8 cellular contexts compared by ENCODE assay signal in genomic region chr18:31942999-31943894, GRCh38. TPM values are rescaled to one million over a fixed set of nuclear protein-coding genes. Genes with fewer than 3 reads are reported as not detected.
DNase-seq lines count a peak whose midpoint lies in the region; ATAC-seq, FAIRE-seq and TF ChIP-seq lines count a peak whose summit lies in the region.

A gene with protein sequence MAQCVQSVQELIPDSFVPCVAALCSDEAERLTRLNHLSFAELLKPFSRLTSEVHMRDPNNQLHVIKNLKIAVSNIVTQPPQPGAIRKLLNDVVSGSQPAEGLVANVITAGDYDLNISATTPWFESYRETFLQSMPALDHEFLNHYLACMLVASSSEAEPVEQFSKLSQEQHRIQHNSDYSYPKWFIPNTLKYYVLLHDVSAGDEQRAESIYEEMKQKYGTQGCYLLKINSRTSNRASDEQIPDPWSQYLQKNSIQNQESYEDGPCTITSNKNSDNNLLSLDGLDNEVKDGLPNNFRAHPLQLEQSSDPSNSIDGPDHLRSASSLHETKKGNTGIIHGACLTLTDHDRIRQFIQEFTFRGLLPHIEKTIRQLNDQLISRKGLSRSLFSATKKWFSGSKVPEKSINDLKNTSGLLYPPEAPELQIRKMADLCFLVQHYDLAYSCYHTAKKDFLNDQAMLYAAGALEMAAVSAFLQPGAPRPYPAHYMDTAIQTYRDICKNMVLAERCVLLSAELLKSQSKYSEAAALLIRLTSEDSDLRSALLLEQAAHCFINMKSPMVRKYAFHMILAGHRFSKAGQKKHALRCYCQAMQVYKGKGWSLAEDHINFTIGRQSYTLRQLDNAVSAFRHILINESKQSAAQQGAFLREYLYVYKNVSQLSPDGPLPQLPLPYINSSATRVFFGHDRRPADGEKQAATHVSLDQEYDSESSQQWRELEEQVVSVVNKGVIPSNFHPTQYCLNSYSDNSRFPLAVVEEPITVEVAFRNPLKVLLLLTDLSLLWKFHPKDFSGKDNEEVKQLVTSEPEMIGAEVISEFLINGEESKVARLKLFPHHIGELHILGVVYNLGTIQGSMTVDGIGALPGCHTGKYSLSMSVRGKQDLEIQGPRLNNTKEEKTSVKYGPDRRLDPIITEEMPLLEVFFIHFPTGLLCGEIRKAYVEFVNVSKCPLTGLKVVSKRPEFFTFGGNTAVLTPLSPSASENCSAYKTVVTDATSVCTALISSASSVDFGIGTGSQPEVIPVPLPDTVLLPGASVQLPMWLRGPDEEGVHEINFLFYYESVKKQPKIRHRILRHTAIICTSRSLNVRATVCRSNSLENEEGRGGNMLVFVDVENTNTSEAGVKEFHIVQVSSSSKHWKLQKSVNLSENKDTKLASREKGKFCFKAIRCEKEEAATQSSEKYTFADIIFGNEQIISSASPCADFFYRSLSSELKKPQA (N-terminal part only) (minus strand): TSS chr18:31943128. CDS start chr18:31942764, 364 bp downstream.

- H3K4me3 Mint-ChIP-seq in Caco-2 (ENCODE audit: unreplicated experiment) = peak within 1 kb of the TSS; percentile 89

- H2BK15ac ChIP-seq in H1 (ENCODE audit: low read length) = peak within 1 kb of the TSS; percentile 90; the same call in 1 of the 2 replicates
- H2BK15ac ChIP-seq in mesendoderm (replicated peaks; ENCODE audit: low read depth) = no peak within 1 kb of the TSS

- no peaks in the 10 kb centered on the region for H3K9me3 ChIP-seq in Caco-2
- H3K9me3 ChIP-seq in H1 (ENCODE audit: insufficient read depth in 2 of 2, low read depth in 1 of 2, low read length in 1 of 2) = no peaks in the 10 kb centered on the region

- H2BK120ac ChIP-seq in H1 (replicated peaks; ENCODE audit: low read depth, low read length) = no peak within 1 kb of the TSS
- H2BK120ac ChIP-seq in mesendoderm (ENCODE audit: low read depth, low read length) = peak within 1 kb of the TSS; percentile 37

- TF ChIP-seq RAD21 in H1 (IDR thresholded peaks at IDR 0.05 in 1 of 2, conservative IDR thresholded peaks at IDR 0.05 in 1 of 2; ENCODE audit: low read depth in 2 of 2, low read length in 2 of 2) = peak in 1 of 2 experiments; percentile 30; a peak in 1 of 4 replicates

- no peak; a peak in 1 of 3 replicates for TF ChIP-seq EP300 in H1 (IDR thresholded peaks at IDR 0.05; ENCODE audit: borderline replicate concordance in 1 of 2, low read depth in 2 of 2, low read length in 2 of 2)

- H3K9me3 Mint-ChIP-seq in Caco-2 (ENCODE audit: unreplicated experiment) = no peaks in the 10 kb centered on the region

- H3K9ac ChIP-seq in H1 (replicated peaks in 1 of 4; ENCODE audit: extremely low read depth in 1 of 4, low read depth in 3 of 4, low read length in 3 of 4) (peak within 1 kb of the TSS; percentile 85 to 96 (median 94)), mesendoderm (ENCODE audit: low read length) (peak within 1 kb of the TSS; percentile 96)

- H4K91ac ChIP-seq in H1 (replicated peaks; ENCODE audit: insufficient read length, low read length) = peak within 1 kb of the TSS; percentile 99

- peak within 1 kb of the TSS; percentile 99 for H3K27ac Mint-ChIP-seq in Caco-2 (ENCODE audit: unreplicated experiment)

- H2AK5ac ChIP-seq in H1 (ENCODE audit: low read depth, low read length) = peak within 1 kb of the TSS; percentile 75; the same call in 1 of the 2 replicates
- no peak within 1 kb of the TSS for H2AK5ac ChIP-seq in mesendoderm (ENCODE audit: low read length)

- H3K56ac ChIP-seq in H1 (replicated peaks; ENCODE audit: insufficient read length, low read depth, low read length) (peak within 1 kb of the TSS; percentile 84), mesendoderm (ENCODE audit: low read length) (peak within 1 kb of the TSS; percentile 97)

- no peak within 1 kb of the TSS for H3K23ac ChIP-seq in H1 (ENCODE audit: insufficient read length)
- H3K23ac ChIP-seq in mesendoderm (ENCODE audit: low read length) = peak within 1 kb of the TSS; percentile 94

- DNase-seq in Caco-2 (peak; percentile 91 to 96), HT1080 (ENCODE audit: low read depth) (peak; percentile 95), NOMO-1 treated with DMSO at 0.1 percent for 48 hours (lab: John Stamatoyannopoulos, UW; ENCODE audit: unreplicated experiment) (peak; percentile 99), H1 (ENCODE audit: low read depth in 1 of 2, low spot score in 2 of 2) (peak; percentile 93 to 94), mesendoderm (peak; percentile 100)
- peak; percentile 76 to 86 (median 80) for DNase-seq in activated CD8-positive, alpha-beta memory T cell treated with anti-CD3 and anti-CD28 coated beads for 48 hours (ENCODE audit: low read depth in 2 of 3, low spot score in 2 of 3)
- peak; percentile 76 for DNase-seq in stimulated activated CD8-positive, alpha-beta memory T cell treated with anti-CD3 and anti-CD28 coated beads, Interleukin-15, amount 100 ng/mL, for 1 hour (ENCODE audit: low read depth)

- CTCF ChIA-PET in Caco-2 (lab: Charles Lee) = interaction anchor here (1.0 to 1.5 kb wide), 2 partner anchors 34 to 129 kb away, joined by 7 to 8 read pairs; no protein-coding TSS in a partner anchor
- CTCF ChIA-PET in H1 (lab: Charles Lee; ENCODE audit: partially characterized antibody) = interaction anchor here (0.6 to 4.1 kb wide), 8 partner anchors 13 to 609 kb away, joined by 3 to 25 read pairs (median 3); no protein-coding TSS in a partner anchor

- H3K27ac ChIP-seq in H1 (ENCODE audit: low read depth, low read length) = peak within 1 kb of the TSS; percentile 93
- H3K27ac ChIP-seq in mesendoderm (ENCODE audit: low read depth, low read length) = peak within 1 kb of the TSS; percentile 75

- H3K4me1 Mint-ChIP-seq in Caco-2 (ENCODE audit: low read depth, unreplicated experiment) = peaks cover 6% of the 10 kb centered on the region

- peaks cover 11% of the 10 kb centered on the region for H3K23me2 ChIP-seq in H1 (ENCODE audit: low read depth, low read length)

- intact Hi-C loops in Caco-2 (cut with micrococcal nuclease; ENCODE audit: unreplicated experiment) = loop anchor here (1.0 kb wide), 1 partner anchor 149 kb away; no protein-coding TSS in a partner anchor

- H3K4me3 ChIP-seq in Caco-2 (ENCODE audit: low read depth, low read length) (peak within 1 kb of the TSS; percentile 79), H1 (ENCODE audit: extremely low read depth in 1 of 4, insufficient read depth in 2 of 4, low read depth in 3 of 4, low read length in 4 of 4) (peak within 1 kb of the TSS; percentile 67 to 98 (median 98)), mesendoderm (ENCODE audit: low read length) (peak within 1 kb of the TSS; percentile 97)

- TF ChIP-seq POLR2A in H1 (IDR thresholded peaks at IDR 0.05; ENCODE audit: control extremely low read depth in 1 of 2, low read depth in 2 of 2, low read length in 2 of 2) = peak; percentile 92 to 98

- H3K4me1 ChIP-seq in Caco-2 = no peaks in the 10 kb centered on the region
- H3K4me1 ChIP-seq in H1 (replicated peaks in 1 of 4; ENCODE audit: control insufficient read depth in 3 of 4, insufficient read depth in 4 of 4, low read length in 3 of 4) = peaks cover 0 to 10% (median 4%) of the 10 kb centered on the region in 4 experiments; a peak in 4 of 7 replicates
- no peaks in the 10 kb centered on the region for H3K4me1 ChIP-seq in mesendoderm (ENCODE audit: control insufficient read depth, low read depth, low read length)

- TSS peak; percentile 91 for BruUV-seq in Caco-2 (replicated peaks; lab: Mats Ljungman, UMichigan)

- peak within 1 kb of the TSS; percentile 78 for H2AFZ ChIP-seq in H1 (ENCODE audit: low read length)

- TF ChIP-seq CTCF in Caco-2 (IDR thresholded peaks at IDR 0.05; ENCODE audit: insufficient read depth in 1 of 2, low read depth in 1 of 2, low read length in 1 of 2, severe bottlenecking in 1 of 2, unreplicated experiment in 1 of 2) (no peak), H1 (IDR thresholded peaks at IDR 0.05; ENCODE audit: control extremely low read depth in 1 of 3, insufficient read depth in 1 of 3, low read depth in 1 of 3, low read length in 3 of 3) (peak in 2 of 3 experiments; percentile 35 to 37; a peak in 3 of 4 replicates)

- H3K4ac ChIP-seq in H1 (replicated peaks; ENCODE audit: insufficient read length, low read depth, low read length) (peak within 1 kb of the TSS; percentile 44), mesendoderm (ENCODE audit: low read depth, low read length) (peak within 1 kb of the TSS; percentile 28)

- no peak within 1 kb of the TSS for H3K14ac ChIP-seq in H1 (ENCODE audit: insufficient read length)

- H3K18ac ChIP-seq in H1 (ENCODE audit: extremely low read depth, low read length) (peak within 1 kb of the TSS; percentile 98; the same call in 1 of the 2 replicates), mesendoderm (ENCODE audit: low read length) (peak within 1 kb of the TSS; percentile 57)

- H4K5ac ChIP-seq in H1 (ENCODE audit: insufficient read length, low read depth, low read length) (peak within 1 kb of the TSS; percentile 97), mesendoderm (ENCODE audit: low read length) (no peak within 1 kb of the TSS)

- H3K27me3 ChIP-seq in Caco-2 (replicated peaks; ENCODE audit: control insufficient read depth, insufficient read depth, low read length) = no peaks in the 10 kb centered on the region
- no peaks in the 10 kb centered on the region for H3K27me3 ChIP-seq in H1 (replicated peaks in 1 of 4; ENCODE audit: control insufficient read depth in 3 of 4, extremely low read depth in 1 of 4, insufficient read depth in 3 of 4, low read length in 3 of 4)
- no peaks in the 10 kb centered on the region for H3K27me3 ChIP-seq in mesendoderm (ENCODE audit: insufficient read depth, low read length, poor library complexity)

- peak; percentile 81 for ATAC-seq in GM21360 (IDR thresholded peaks at IDR 0.05; ENCODE audit: unreplicated experiment)

- H3K4me2 ChIP-seq in H1 (ENCODE audit: insufficient read depth in 1 of 2, low read depth in 2 of 2, low read length in 2 of 2) = peak within 1 kb of the TSS; percentile 94 to 98
- peak within 1 kb of the TSS; percentile 57 for H3K4me2 ChIP-seq in mesendoderm (ENCODE audit: low read length)

- H4K8ac ChIP-seq in H1 (ENCODE audit: extremely low read depth, insufficient read depth, low read length) (peak within 1 kb of the TSS; percentile 98), mesendoderm (ENCODE audit: low read depth, low read length) (peak within 1 kb of the TSS; percentile 39)

- POLR2A ChIA-PET in Caco-2 (lab: Charles Lee) = interaction anchor here (0.6 to 1.1 kb wide), 6 partner anchors 76 to 843 kb away, joined by 3 to 6 read pairs (median 6); partner anchors contain the start of gene RNF138
- POLR2A ChIA-PET in H1 (lab: Charles Lee; ENCODE audit: partially characterized antibody) = interaction anchor here (0.8 to 4.1 kb wide), 16 partner anchors 8 to 844 kb away, joined by 3 to 21 read pairs (median 4); partner anchors contain the start of gene B4GALT6

- no peak for FAIRE-seq in H1 (lab: Jason Lieb, UNC)

- H3K79me2 ChIP-seq in H1 (ENCODE audit: control insufficient read depth in 1 of 2, insufficient read depth in 2 of 2, low read length in 2 of 2) (peaks cover 7 to 64% of the 10 kb centered on the region in 2 experiments), mesendoderm (ENCODE audit: control insufficient read depth, insufficient read depth, low read length) (peaks cover 38% of the 10 kb centered on the region)

- H3K79me1 ChIP-seq in H1 (ENCODE audit: low read depth, low read length) (no peaks in the 10 kb centered on the region; the same call in 1 of the 2 replicates), mesendoderm (ENCODE audit: low read length) (peaks cover 5% of the 10 kb centered on the region)

- H3K27me3 Mint-ChIP-seq in Caco-2 (ENCODE audit: insufficient read depth, unreplicated experiment) = no peaks in the 10 kb centered on the region

- H2BK20ac ChIP-seq in H1 (ENCODE audit: low read length) = no peak within 1 kb of the TSS

- H2BK5ac ChIP-seq in H1 (ENCODE audit: low read depth, low read length) (peak within 1 kb of the TSS; percentile 93), mesendoderm (ENCODE audit: low read length) (peak within 1 kb of the TSS; percentile 85)

- H3K36me3 ChIP-seq in Caco-2 (ENCODE audit: control insufficient read depth, insufficient read depth, low read length) = no peaks in the 10 kb centered on the region
- H3K36me3 ChIP-seq in H1 (ENCODE audit: control insufficient read depth in 2 of 4, insufficient read depth in 4 of 4, low read length in 3 of 4) = no peaks in the 10 kb centered on the region; a peak in 1 of 8 replicates
- no peaks in the 10 kb centered on the region for H3K36me3 ChIP-seq in mesendoderm (ENCODE audit: control insufficient read depth, insufficient read depth, low read length)

- peaks cover 6% of the 10 kb centered on the region for H3K36me3 Mint-ChIP-seq in Caco-2 (ENCODE audit: insufficient read depth, unreplicated experiment)

- peaks cover 0 to 7% of the 10 kb centered on the region in 2 experiments for H4K20me1 ChIP-seq in H1 (replicated peaks in 1 of 2; ENCODE audit: control insufficient read depth in 1 of 2, insufficient read depth in 2 of 2, low read length in 2 of 2)

- 2% methylated on average over 40 of the region's 58 CpGs; no CpG with 5 or more reads in 1 of the 2 experiments for WGBS in H1 (ENCODE audit: extremely low coverage in 1 of 2, insufficient coverage in 1 of 2, insufficient read length in 1 of 2, insufficient replicate concordance in 2 of 2, low coverage in 1 of 2, low lambda C conversion rate in 2 of 2, missing lambda C conversion rate in 1 of 2), 2 experiments
- no CpG with 5 or more reads among the region's 58 CpGs for WGBS in mesendoderm (ENCODE audit: extremely low coverage, insufficient coverage, low lambda C conversion rate)

- peak within 1 kb of the TSS; percentile 88 for H2BK12ac ChIP-seq in H1 (ENCODE audit: low read depth, low read length)

RNA-seq across cellular contexts. Expression of the gene that starts here (rescaled TPM):
- total RNA-seq in Caco-2 (2022) = 19.8 and 21.1 TPM in 2 replicates
- total RNA-seq in HT1080 (2014; rRNA removed; shearing (Covaris generic)) = 27.8 and 35.2 TPM in 2 replicates
- 20.1 and 22.2 TPM in 2 replicates for polyA plus RNA-seq in HT1080 (2015; cell fraction: cytosol; rRNA removed)
- polyA plus RNA-seq in HT1080 (2015; cell fraction: nucleus; rRNA removed) = 55.6 and 67.7 TPM in 2 replicates
- 43.6 and 49.9 TPM in 2 replicates for total RNA-seq in H1 (2021; fragmentation: NEBNext Ultra II Directional; extraction: Animal tissue kit (Norgen Biotek cat#: 25700))
- 28.9 and 56.5 TPM in 2 replicates for polyA plus RNA-seq in H1 (2011; rRNA removed)
- polyA plus RNA-seq in H1 (2011; cell fraction: cytosol; rRNA removed) = 50.4 TPM
- 56.8 TPM for polyA plus RNA-seq in H1 (2011; cell fraction: nucleus; rRNA removed)
- polyA plus RNA-seq in H1 (2012, experiment 1 of 2) = 20.5 to 36.5 TPM (median 21.0 TPM) in 4 replicates
- polyA plus RNA-seq in H1 (2012, experiment 2 of 2) = 2.3 TPM
- 24.7 TPM for polyA plus RNA-seq in H1 (2013, experiment 1 of 2)
- 26.8 TPM for polyA plus RNA-seq in H1 (2013, experiment 2 of 2)
- polyA minus RNA-seq in H1 (2011; rRNA and poly(A)+ RNA removed) = 134 and 197 TPM in 2 replicates
- polyA minus RNA-seq in H1 (2011; cell fraction: cytosol; rRNA and poly(A)+ RNA removed) = 31.2 TPM
- polyA minus RNA-seq in H1 (2011; cell fraction: nucleus; rRNA and poly(A)+ RNA removed) = 71.4 TPM
- 28.2 TPM for polyA plus RNA-seq in mesendoderm (2013, experiment 1 of 2)
- polyA plus RNA-seq in mesendoderm (2013, experiment 2 of 2) = 26.4 TPM

Comparison
In these comparisons a context has a peak if more than half of its experiments do, and no peak if none do; other contexts are left out.
1. Peak in every context shown above with its lines: DNase-seq, ATAC-seq, H3K4me3 ChIP-seq and H3K27ac ChIP-seq.
2. CTCF ChIP-seq: peak in H1 (2 of 3); none in Caco-2 (0 of 2).